21 cellular contexts compared by ENCODE assay signal in genomic region chr5:154166901-154167791, GRCh38.
A peak's percentile ranks its signal among the peaks of the same experiment; 100 is the strongest.
DNase-seq lines count a peak whose midpoint lies in the region; ATAC-seq lines count a peak whose summit lies in the region.
"Had no signal": no experiment of that assay in that cellular context is flagged by ENCODE, and none has a peak within 500 bp of the region (broad histone marks: within the 10 kb centered on the region; RNA-seq: fewer than 3 reads in every experiment).

No MANE protein-coding gene starts in this region.

- ATAC-seq in HG03354 (IDR thresholded peaks at IDR 0.05; ENCODE audit: poor library complexity, severe bottlenecking, unreplicated experiment): no peak
- ATAC-seq: heart right ventricle; natural killer cell treated with Interleukin-12 subunit alpha and Interleukin-12 subunit beta and Interleukin-15 and Interleukin-18, amount 100 ng/mL, for 72 hours; Right ventricle myocardium inferior had no signal

- H3K9ac ChIP-seq in HUES48 (ENCODE audit: low read depth, low read length) (no peak overlapping the region), NT2/D1 (ENCODE audit: insufficient read length, low read depth) (no peak overlapping the region)

- peak overlapping the region; percentile 33 for H3K4me3 ChIP-seq in HUES48 (ENCODE audit: low read depth, low read length)
- H3K4me3 ChIP-seq in NT2/D1 (ENCODE audit: insufficient read length, low read depth): no peak overlapping the region
- H3K4me3 ChIP-seq: heart right ventricle, uterus had no signal

- H3K36me3 ChIP-seq in HUES48 (ENCODE audit: control insufficient read depth, insufficient read depth, low read length) (no peaks in the 10 kb centered on the region), NT2/D1 (ENCODE audit: insufficient read depth, insufficient read length, low read length) (no peaks in the 10 kb centered on the region)
- H3K36me3 ChIP-seq: heart right ventricle, uterus had no signal

- H3K27ac ChIP-seq in HUES48 (ENCODE audit: low read depth, low read length): peak overlapping the region; percentile 40
- H3K27ac ChIP-seq: heart right ventricle, uterus had no signal

- peaks cover 40% of the 10 kb centered on the region for H3K4me1 ChIP-seq in HUES48 (ENCODE audit: control insufficient read depth, insufficient read depth, low read length)
- H3K4me1 ChIP-seq in NT2/D1 (ENCODE audit: insufficient read depth, insufficient read length): no peaks in the 10 kb centered on the region
- H3K4me1 ChIP-seq: uterus had no signal

- H3K27me3 ChIP-seq in HUES48 (ENCODE audit: control insufficient read depth, insufficient read depth, low read length): no peaks in the 10 kb centered on the region
- no peaks in the 10 kb centered on the region for H3K27me3 ChIP-seq in NT2/D1 (ENCODE audit: insufficient read depth, insufficient read length)
- H3K27me3 ChIP-seq: heart right ventricle, uterus had no signal

- DNase-seq in NCI-H2029 (lab: John Stamatoyannopoulos, UW) (peak; percentile 79), NT2/D1 (ENCODE audit: low read depth, low spot score) (peak; percentile 47), iPS-NIHi11 (ENCODE audit: low spot score) (peak; percentile 48), NCI-H524 treated with DMSO at 0.1 percent for 48 hours (lab: John Stamatoyannopoulos, UW) (no peak), amygdala (lab: John Stamatoyannopoulos, UW) (no peak)
- DNase-seq: activated CD4-positive, alpha-beta T cell treated with anti-CD3 and anti-CD28 coated beads, Interleukin-2, amount 50 U/mL, for 4 hours; activated naive CD4-positive, alpha-beta T cell treated with anti-CD3 and anti-CD28 coated beads for 36 hours; activated T-cell treated with anti-CD3 and anti-CD28 coated beads for 4 hours; AML-193; aorta; heart right ventricle; mesenchymal stem cell; NCI-H187 treated with DMSO at 0.1 percent for 48 hours; small intestine; stimulated activated CD4-positive, alpha-beta T cell treated with anti-CD3 and anti-CD28 coated beads, Interleukin-4, amount 100 ng/mL, for 4 hours; substantia nigra; uterus had no signal

- H3K9me3 ChIP-seq in HUES48 (ENCODE audit: control insufficient read depth, insufficient read depth, low read length): no peaks in the 10 kb centered on the region
- H3K9me3 ChIP-seq in NT2/D1 (ENCODE audit: insufficient read depth, low read length): no peaks in the 10 kb centered on the region
- H3K9me3 ChIP-seq: heart right ventricle, uterus had no signal

Comparison
In these comparisons a context has a peak if more than half of its experiments do, and no peak if none do; other contexts are left out.
1. DNase-seq: peak in NCI-H2029 (single experiment), NT2/D1 (single experiment) and iPS-NIHi11 (single experiment); none in NCI-H524 treated with DMSO at 0.1 percent for 48 hours (single experiment) and amygdala (0 of 56).